Comparison of ENCODE assay signal across 1 cellular context in genomic region chr7:101884671-101885596, GRCh38.
TF ChIP-seq lines count a peak whose summit lies in the region.

No MANE protein-coding gene starts in this region.

TF ChIP-seq in GM12878, 131 proteins besides CTCF, POLR2A, EP300 and RAD21 (continued from another document):
- TF ChIP-seq CEBPZ (IDR thresholded peaks at IDR 0.05; ENCODE audit: low read depth, low read length) (no peak), IKZF2 (IDR thresholded peaks at IDR 0.05) (peak in 1 of 2 experiments; percentile 28; a peak in 2 of 4 replicates), IKZF1 (conservative IDR thresholded peaks at IDR 0.05) (peak; percentile 59), NFXL1 (IDR thresholded peaks at IDR 0.05; ENCODE audit: borderline replicate concordance) (no peak), ELK1 (IDR thresholded peaks at IDR 0.05; ENCODE audit: low read depth, low read length) (no peak), RELB (IDR thresholded peaks at IDR 0.05; ENCODE audit: low read depth) (0 out of 2 replicates have a peak, but pooled peaks have one; percentile 42), KDM1A (IDR thresholded peaks at IDR 0.05; ENCODE audit: borderline replicate concordance) (no peak), E2F4 (IDR thresholded peaks at IDR 0.05; ENCODE audit: low read depth, low read length) (no peak), MTA2 (IDR thresholded peaks at IDR 0.05; ENCODE audit: low read depth) (no peak), NFYA (IDR thresholded peaks at IDR 0.05; ENCODE audit: borderline replicate concordance, low read depth, low read length) (no peak), FOXK2 (IDR thresholded peaks at IDR 0.05) (no peak), MAX (IDR thresholded peaks at IDR 0.05; ENCODE audit: low read depth, low read length) (no peak), MLLT1 (IDR thresholded peaks at IDR 0.05) (no peak), DPF2 (IDR thresholded peaks at IDR 0.05) (peak; percentile 38; the same call in 1 of the 2 replicates), ATF2 (IDR thresholded peaks at IDR 0.05; ENCODE audit: low read length) (peak; percentile 59; the same call in 1 of the 2 replicates), NFIC (IDR thresholded peaks at IDR 0.05; ENCODE audit: low read depth, low read length) (peak; percentile 75)
